In genomic region chr1:96515430-96515829, GRCh38 we compare ENCODE assay signal across 14 cellular contexts.
DNase-seq lines count a peak whose midpoint lies in the region; ATAC-seq and TF ChIP-seq lines count a peak whose summit lies in the region.
"Had no signal": no experiment of that assay in that cellular context is flagged by ENCODE, and none has a peak within 500 bp of the region (broad histone marks: within the 10 kb centered on the region; RNA-seq: fewer than 3 reads in every experiment).

No MANE protein-coding gene starts in this region.

- no peaks in the 10 kb centered on the region for H3K36me3 ChIP-seq in SJCRH30

- no peak for TF ChIP-seq CTCF in lower leg skin (IDR thresholded peaks at IDR 0.05)

- H3K4me3 ChIP-seq in SJCRH30, result no peak overlapping the region
- H3K4me3 ChIP-seq in lower leg skin (ENCODE audit: low read depth, poor library complexity, severe bottlenecking), result no peak overlapping the region

- H3K9me3 ChIP-seq in SJCRH30 (replicated peaks), result no peaks in the 10 kb centered on the region

- no peak overlapping the region for H3K27ac ChIP-seq in SJCRH30

- TF ChIP-seq POLR2A in lower leg skin (IDR thresholded peaks at IDR 0.05), result no peak

- DNase-seq in NOMO-1 treated with DMSO at 0.1 percent for 48 hours (lab: John Stamatoyannopoulos, UW; ENCODE audit: unreplicated experiment) (peak; percentile 51), NOMO-1 treated with dmso at 0.1 percent for 144 hours (lab: John Stamatoyannopoulos, UW; ENCODE audit: unreplicated experiment) (no peak), SJCRH30 (no peak), HuH-7.5 (ENCODE audit: low spot score) (no peak), lower leg skin (ENCODE audit: low spot score in 2 of 2) (no peak), OCI-M1 (lab: John Stamatoyannopoulos, UW) (no peak)
- DNase-seq: activated T-cell treated with anti-CD3 and anti-CD28 coated beads, Interleukin-2, amount 50 U/mL, for 24 hours; anterior cingulate cortex; effector CD8-positive, alpha-beta T cell; SIG-M5 had no signal

- intact Hi-C loops in lower leg skin (cut with DNase I; ENCODE audit: low total_unique reads), result no loop called here

- WGBS in lower leg skin, 2 donors, result 86 to 89% methylated on average over 3 of the region's 3 CpGs

- peaks cover under 1% of the 10 kb centered on the region for H3K4me1 ChIP-seq in SJCRH30

- ATAC-seq in HG02623 (IDR thresholded peaks at IDR 0.05; ENCODE audit: unreplicated experiment) (peak; percentile 88), HG03196 (IDR thresholded peaks at IDR 0.05; ENCODE audit: unreplicated experiment) (peak; percentile 95)
- ATAC-seq: natural killer cell treated with Interleukin-12 subunit alpha and Interleukin-12 subunit beta and Interleukin-15 and Interleukin-18, amount 100 ng/mL, for 72 hours; WTC11 had no signal

- H3K27me3 ChIP-seq in SJCRH30, result peaks cover 7% of the 10 kb centered on the region; the same call in 1 of the 2 replicates
